In the genomic region with DNA sequence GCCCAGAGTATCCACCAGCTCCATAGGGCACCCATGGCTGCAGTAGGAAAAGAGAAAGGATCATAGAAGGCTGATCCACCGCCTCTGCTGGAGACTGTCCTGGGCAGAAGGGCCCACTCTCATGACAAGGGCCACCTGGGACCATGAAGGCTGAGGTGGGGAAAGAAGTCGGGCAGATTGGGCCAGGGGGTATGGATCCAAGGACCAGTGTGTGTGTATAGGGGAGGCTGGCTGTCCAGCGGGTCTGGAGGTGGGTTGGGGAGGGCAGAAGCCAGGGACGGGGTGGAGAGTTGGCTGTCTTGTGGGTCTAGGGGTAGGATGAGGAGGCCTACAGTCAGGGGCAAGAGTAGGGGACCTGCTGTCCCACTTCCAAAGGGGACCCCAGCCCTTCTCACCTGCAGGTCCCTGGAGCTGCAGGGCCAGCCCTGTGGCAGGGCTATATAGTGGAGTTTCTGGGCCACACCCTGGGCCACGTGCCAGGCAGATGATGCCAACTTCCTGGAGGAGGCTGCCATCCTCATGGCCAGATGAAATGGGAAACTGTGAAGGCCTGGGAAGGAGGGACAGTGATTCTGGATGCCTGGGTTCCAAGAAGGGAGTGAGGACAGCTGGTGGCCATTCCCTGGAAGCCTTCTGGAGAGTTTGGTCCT, we compare ENCODE assay signal across 12 cellular contexts. TPM values are rescaled to one million over a fixed set of nuclear protein-coding genes. Genes with fewer than 3 reads are reported as not detected.
DNase-seq lines count a peak whose midpoint lies in the region; ATAC-seq and TF ChIP-seq lines count a peak whose summit lies in the region.
"Had no signal": no experiment of that assay in that cellular context is flagged by ENCODE, and none has a peak within 500 bp of the region (broad histone marks: within the 10 kb centered on the region; RNA-seq: fewer than 3 reads in every experiment).

A gene (minus strand): TSS at position 51 of the 650 bp plus-strand sequence.

- CTCF ChIA-PET in CD4-positive, alpha-beta T cell (lab: Charles Lee), result interaction anchor here (1.0 kb wide), 1 partner anchor 36 kb away, joined by 3 read pairs; a partner anchor contains a TSS
- CTCF ChIA-PET in RWPE1 (lab: Yijun Ruan, JAX), result no interaction called here

- no peak for TF ChIP-seq CTCF in CD4-positive, alpha-beta T cell (IDR thresholded peaks at IDR 0.05)
- no peak for TF ChIP-seq CTCF in prostate gland (IDR thresholded peaks at IDR 0.05)
- no peak for TF ChIP-seq CTCF in RWPE1 (conservative IDR thresholded peaks at IDR 0.05; ENCODE audit: low read depth)

- H3K9ac ChIP-seq in duodenal mucosa (ENCODE audit: low read depth in 1 of 2, low read length in 2 of 2), result peak within 1 kb of the TSS; percentile 6 to 18
- H3K9ac ChIP-seq: parathyroid adenoma had no signal

- no peak for TF ChIP-seq POLR2A in prostate gland (IDR thresholded peaks at IDR 0.05)

- peaks cover 6% of the 10 kb centered on the region for H3K36me3 Mint-ChIP-seq in CD4-positive, alpha-beta T cell (ENCODE audit: low read depth)
- H3K36me3 Mint-ChIP-seq: WTC11 had no signal

- no peaks in the 10 kb centered on the region for H3K9me3 Mint-ChIP-seq in CD4-positive, alpha-beta T cell
- H3K9me3 Mint-ChIP-seq: WTC11 had no signal

- no peaks in the 10 kb centered on the region for H3K27me3 Mint-ChIP-seq in CD4-positive, alpha-beta T cell

- H3K4me3 ChIP-seq in duodenal mucosa (ENCODE audit: low read depth in 1 of 2, low read length in 2 of 2) (peak within 1 kb of the TSS; percentile 32 to 39), prostate gland (no peak within 1 kb of the TSS)

- H3K36me3 ChIP-seq in duodenal mucosa (ENCODE audit: control insufficient read depth in 1 of 2, insufficient read depth in 2 of 2, low read length in 2 of 2) (no peaks in the 10 kb centered on the region), prostate gland (no peaks in the 10 kb centered on the region)

- peak within 1 kb of the TSS; percentile 62 for H3K4me3 Mint-ChIP-seq in CD4-positive, alpha-beta T cell
- H3K4me3 Mint-ChIP-seq: WTC11 had no signal

- ATAC-seq in CD4-positive, alpha-beta T cell (ENCODE audit: poor library complexity), result no peak
- no peak for ATAC-seq in GM19328 (IDR thresholded peaks at IDR 0.05; ENCODE audit: unreplicated experiment)

- H3K4me1 ChIP-seq in duodenal mucosa (ENCODE audit: control insufficient read depth in 1 of 2, insufficient read depth in 2 of 2, low read length in 2 of 2) (peaks cover 10 to 12% of the 10 kb centered on the region in 2 donors), prostate gland (replicated peaks) (no peaks in the 10 kb centered on the region)
- H3K4me1 ChIP-seq: parathyroid adenoma had no signal

- intact Hi-C loops in CD4-positive, alpha-beta T cell (cut with DNase I, micrococcal nuclease), result loop anchor here in 1 of 2 experiments (5.0 kb wide), 1 partner anchor 33 kb away; no protein-coding TSS in a partner anchor
- intact Hi-C loops in prostate gland (cut with DNase I), result no loop called here

- DNase-seq in CD4-positive, alpha-beta T cell, result no peak
- peak; percentile 5 for DNase-seq in RPMI8226
- DNase-seq in prostate gland (ENCODE audit: low spot score), result no peak
- DNase-seq in NCI-H1694 (lab: John Stamatoyannopoulos, UW), result no peak
- DNase-seq in RWPE1 (ENCODE audit: low spot score), result no peak
- no peak for DNase-seq in NCI-H748 treated with DMSO at 0.1 percent for 48 hours (lab: John Stamatoyannopoulos, UW)
- DNase-seq: NCI-H2081, OCI-M1 had no signal

- no peaks in the 10 kb centered on the region for H3K27me3 ChIP-seq in CD4-positive, alpha-beta T cell (ENCODE audit: control insufficient read depth, insufficient read depth, low read length)
- no peaks in the 10 kb centered on the region for H3K27me3 ChIP-seq in duodenal mucosa (ENCODE audit: control insufficient read depth in 1 of 2, insufficient read depth in 2 of 2, low read length in 2 of 2)
- H3K27me3 ChIP-seq in prostate gland (replicated peaks; ENCODE audit: insufficient read depth), result no peaks in the 10 kb centered on the region

- POLR2A ChIA-PET in CD4-positive, alpha-beta T cell (lab: Charles Lee), result interaction anchor here (1.1 kb wide), 1 partner anchor 508 kb away, joined by 3 read pairs; no protein-coding TSS in a partner anchor
- POLR2A ChIA-PET in RWPE1 (lab: Yijun Ruan, JAX; ENCODE audit: low non-redundant PET), result no interaction called here

- no peak within 1 kb of the TSS for H3K27ac ChIP-seq in CD4-positive, alpha-beta T cell (ENCODE audit: low read depth, low read length)
- H3K27ac ChIP-seq in duodenal mucosa (ENCODE audit: low read depth, low read length) (no peak within 1 kb of the TSS), prostate gland (no peak within 1 kb of the TSS), RWPE1 (no peak within 1 kb of the TSS)
- H3K27ac ChIP-seq: parathyroid adenoma had no signal

- 85% methylated on average over 5 of the region's 5 CpGs for WGBS in prostate gland

- no peaks in the 10 kb centered on the region for H3K9me3 ChIP-seq in CD4-positive, alpha-beta T cell (ENCODE audit: control insufficient read depth, low read length)
- H3K9me3 ChIP-seq in duodenal mucosa (ENCODE audit: control insufficient read depth in 1 of 2, low read length in 2 of 2) (no peaks in the 10 kb centered on the region), prostate gland (no peaks in the 10 kb centered on the region)

- H3K27ac Mint-ChIP-seq in CD4-positive, alpha-beta T cell, result peak within 1 kb of the TSS; percentile 78
- H3K27ac Mint-ChIP-seq: WTC11 had no signal

- peaks cover 76% of the 10 kb centered on the region for H3K4me1 Mint-ChIP-seq in CD4-positive, alpha-beta T cell (ENCODE audit: low read depth)
- H3K4me1 Mint-ChIP-seq: WTC11 had no signal

RNA-seq across cellular contexts. Expression of the gene that starts here (rescaled TPM):
- total RNA-seq in CD4-positive, alpha-beta T cell, result 10 to 100 TPM; 16.3 to 19.1 TPM
- total RNA-seq in prostate gland, result 10 to 100 TPM; 42.4 to 73.5 TPM

Comparison
In these comparisons a context has a peak if more than half of its experiments do, and no peak if none do; other contexts are left out.
1. H3K4me3 ChIP-seq: peak in duodenal mucosa (2 of 2); none in prostate gland (0 of 2).